23 cellular contexts compared by ENCODE assay signal in the genomic region with DNA sequence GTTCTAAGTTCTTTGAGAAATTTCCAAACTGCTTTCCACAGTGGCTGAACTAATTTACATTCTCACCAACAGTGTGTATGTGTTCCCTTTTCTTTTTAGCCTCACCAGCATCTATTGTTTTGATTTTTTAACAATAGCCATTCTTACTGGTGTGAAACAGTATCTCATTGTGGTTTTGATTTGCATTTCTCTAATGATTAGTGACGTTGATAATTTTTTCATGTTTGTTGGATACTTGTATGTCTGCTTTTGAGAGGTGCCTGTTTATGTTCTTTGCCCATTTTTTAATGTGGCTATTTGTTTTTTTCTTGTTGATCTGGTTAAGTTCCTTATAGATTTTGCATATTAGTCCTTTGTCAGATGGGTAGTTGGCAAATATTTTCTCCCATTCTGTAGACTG.
"Had no signal": no experiment of that assay in that cellular context is flagged by ENCODE, and none has a peak within 500 bp of the region (broad histone marks: within the 10 kb centered on the region; RNA-seq: fewer than 3 reads in every experiment).

No MANE protein-coding gene starts in this region.

- H3K27ac ChIP-seq: coronary artery, gastrocnemius medialis, right atrium auricular region, sigmoid colon, skin epidermis, tibial artery, upper lobe of left lung, uterus had no signal

- FAIRE-seq: endometrium, keratinocyte had no signal

- DNase-seq: effector memory CD4-positive, alpha-beta T cell; gastrocnemius medialis; glutamatergic neuron; left cardiac atrium; left ventricle myocardium superior; mesendoderm; naive thymus-derived CD4-positive, alpha-beta T cell; nephron progenitor cell; posterior cingulate gyrus; sigmoid colon; stimulated activated CD4-positive, alpha-beta T cell treated with anti-CD3 and anti-CD28 coated beads, Interleukin-2, amount 100 ng/mL, for 24 hours; stimulated activated CD4-positive, alpha-beta T cell treated with anti-CD3 and anti-CD28 coated beads, Interleukin-4, amount 100 ng/mL, for 4 hours; stimulated activated naive B cell treated with anti-CD40 and anti-IgM and Interleukin-4, amounts not matched to agents 10 μg/mL and 1 μg/mL and 100 μg/mL, for 72 hours; stimulated activated naive CD8-positive, alpha-beta T cell treated with anti-CD3 and anti-CD28 coated beads, Interleukin-15, amount 100 ng/mL, for 72 hours; tibial artery; upper lobe of left lung; uterus had no signal

- ATAC-seq: esophagus mucosa; gastrocnemius medialis; left cardiac atrium; left ventricle myocardium superior; naive thymus-derived CD4-positive, alpha-beta T cell; stimulated activated naive B cell treated with anti-CD40 and anti-IgM and Interleukin-4, amounts not matched to agents 10 μg/mL and 1 μg/mL and 100 μg/mL, for 72 hours; stimulated activated naive CD8-positive, alpha-beta T cell treated with anti-CD3 and anti-CD28 coated beads, Interleukin-15, amount 100 ng/mL, for 72 hours had no signal
